Comparison of ENCODE assay signal across 8 cellular contexts in genomic region chr6:25961619-25962367, GRCh38. TPM values are rescaled to one million over a fixed set of nuclear protein-coding genes. Genes with fewer than 3 reads are reported as not detected.
DNase-seq lines count a peak whose midpoint lies in the region; ATAC-seq and TF ChIP-seq lines count a peak whose summit lies in the region.

No MANE protein-coding gene starts in this region.

- ATAC-seq in HG03442 (IDR thresholded peaks at IDR 0.05; ENCODE audit: unreplicated experiment) (peak; percentile 0), HG02938 (IDR thresholded peaks at IDR 0.05; ENCODE audit: unreplicated experiment) (no peak), HG03432 (IDR thresholded peaks at IDR 0.05; ENCODE audit: unreplicated experiment) (no peak), GM19455 (IDR thresholded peaks at IDR 0.05; ENCODE audit: unreplicated experiment) (no peak)

- peaks cover 27% of the 10 kb centered on the region for H4K20me1 ChIP-seq in BLaER1

- H3K4me3 ChIP-seq in BLaER1 (peak overlapping the region; percentile 62), brain microvascular endothelial cell (ENCODE audit: low read depth, low read length) (peak overlapping the region; percentile 72)

- H3K4me1 ChIP-seq in BLaER1, result peaks cover 67% of the 10 kb centered on the region

- peak overlapping the region; percentile 97 for H3K27ac ChIP-seq in BLaER1
- H3K27ac ChIP-seq in brain microvascular endothelial cell, result peak overlapping the region; percentile 85

- peaks cover 24% of the 10 kb centered on the region for H3K36me3 ChIP-seq in BLaER1
- peaks cover 13% of the 10 kb centered on the region for H3K36me3 ChIP-seq in brain microvascular endothelial cell (replicated peaks)

- H3K9ac ChIP-seq in BLaER1, result peak overlapping the region; percentile 76

- no peak for TF ChIP-seq CTCF in brain microvascular endothelial cell (IDR thresholded peaks at IDR 0.05; ENCODE audit: low read depth, low read length, missing control alignments)

- peaks cover 37% of the 10 kb centered on the region for H3K9me3 ChIP-seq in BLaER1

- in situ Hi-C loops in brain microvascular endothelial cell (cut with HindIII; ENCODE audit: low pct_ligation_motif_present, low sequenced_read_pairs) (no loop called here), G401 (cut with HindIII; ENCODE audit: low sequenced_read_pairs) (no loop called here)

- H3K27me3 ChIP-seq in BLaER1, result no peaks in the 10 kb centered on the region
- no peaks in the 10 kb centered on the region for H3K27me3 ChIP-seq in brain microvascular endothelial cell (replicated peaks)

- peak overlapping the region; percentile 92 for H3K4me2 ChIP-seq in BLaER1

- DNase-seq in brain microvascular endothelial cell (no peak), myocyte (ENCODE audit: low read depth) (peak; percentile 68), G401 (ENCODE audit: low spot score) (no peak)

RNA-seq across cellular contexts. Expression of gene TRIM38, which starts 0.8 kb away (rescaled TPM):
- 13.7 and 28.7 TPM in 2 replicates for total RNA-seq in myocyte
- 7.9 TPM for polyA plus RNA-seq in myocyte (2012)
- total RNA-seq in G401 (2014; rRNA removed; shearing (Covaris generic)), result 0.03 and 0.06 TPM in 2 replicates

RNA-seq across cellular contexts. Expression of gene SLC17A2, which starts 31.3 kb away (rescaled TPM):
- total RNA-seq in myocyte, result 0.16 and 0.21 TPM in 2 replicates
- 0.15 TPM for polyA plus RNA-seq in myocyte (2012)
- not detected in 2 replicates for total RNA-seq in G401 (2014; rRNA removed; shearing (Covaris generic))

Comparison
In these comparisons a context has a peak if more than half of its experiments do, and no peak if none do; other contexts are left out.
1. RNA of gene TRIM38, which starts 0.8 kb away (total RNA-seq): 13.7 to 28.7 TPM in myocyte; 0.03 to 0.06 TPM in G401; every median in the first group is over 10 times any median in the second.